ENCODE assay signal across 12 cellular contexts in the genomic region with DNA sequence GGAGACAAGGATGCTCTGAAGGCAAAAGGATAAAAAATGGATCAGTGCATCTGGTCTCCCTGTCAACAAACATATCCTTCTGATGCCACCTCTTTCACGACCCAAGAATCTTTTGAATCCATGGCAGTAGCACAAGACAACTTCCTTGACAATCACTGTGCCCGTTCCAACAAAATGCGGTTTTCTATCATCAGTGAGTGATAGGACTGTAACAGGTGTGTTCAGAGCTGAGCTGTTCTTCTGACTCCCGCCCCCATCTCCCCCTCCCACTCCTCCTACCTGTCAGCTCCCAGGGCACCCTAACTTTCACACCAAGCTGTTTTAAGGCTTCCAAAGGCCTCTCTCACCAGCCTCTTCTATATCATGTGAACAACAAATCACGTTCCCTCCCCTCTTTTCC.
A peak's percentile ranks its signal among the peaks of the same experiment; 100 is the strongest.
DNase-seq lines count a peak whose midpoint lies in the region; ATAC-seq, FAIRE-seq and TF ChIP-seq lines count a peak whose summit lies in the region.
"Had no signal": no experiment of that assay in that cellular context is flagged by ENCODE, and none has a peak within 500 bp of the region (broad histone marks: within the 10 kb centered on the region; RNA-seq: fewer than 3 reads in every experiment).

No MANE protein-coding gene starts in this region.

- H3K27me3 ChIP-seq in IMR-90 (ENCODE audit: control insufficient read depth, insufficient read depth, low read length) (no peaks in the 10 kb centered on the region), muscle layer of colon (ENCODE audit: control insufficient read depth in 1 of 2, insufficient read depth in 2 of 2, low read length in 2 of 2) (no peaks in the 10 kb centered on the region)

- BruUV-seq in IMR-90 (replicated peaks; lab: Mats Ljungman, UMichigan): no TSS peak

- no peak overlapping the region for H4K5ac ChIP-seq in IMR-90 (ENCODE audit: low read depth, low read length)

- no peaks in the 10 kb centered on the region for H3K36me3 ChIP-seq in IMR-90 (ENCODE audit: control insufficient read depth, insufficient read depth, low read length)
- no peaks in the 10 kb centered on the region for H3K36me3 ChIP-seq in muscle layer of colon (ENCODE audit: insufficient read depth, low read length)

- no peak overlapping the region; the same call in 1 of the 2 replicates for H3K56ac ChIP-seq in IMR-90 (ENCODE audit: extremely low read depth, insufficient read depth, low read length)

- 0 out of 3 replicates have a peak overlapping the region, but pooled peaks have one; percentile 45 for H2BK15ac ChIP-seq in IMR-90 (ENCODE audit: low read depth, low read length)

- TF ChIP-seq POLR2A in A549 (IDR thresholded peaks at IDR 0.05; ENCODE audit: low read length) (no peak), IMR-90 (IDR thresholded peaks at IDR 0.05; ENCODE audit: low read depth, low read length) (no peak)

- H3K23ac ChIP-seq in IMR-90 (ENCODE audit: low read depth, low read length): peak overlapping the region; percentile 68; the same call in 1 of the 2 replicates

- ATAC-seq in A549 (no peak), IMR-90 (ENCODE audit: low read depth) (no peak; the same call in 1 of the 2 replicates), HG03469 (IDR thresholded peaks at IDR 0.05; ENCODE audit: unreplicated experiment) (no peak), GM21576 (IDR thresholded peaks at IDR 0.05; ENCODE audit: unreplicated experiment) (no peak)
- ATAC-seq: stimulated activated naive CD8-positive, alpha-beta T cell treated with anti-CD3 and anti-CD28 coated beads, Interleukin-15, Interleukin-2, amounts not matched to agents 100 U/mL and 50 U/mL, for 24 hours had no signal

- in situ Hi-C loops in IMR-90 (cut with MboI; ENCODE audit: low sequenced_read_pairs): no loop called here

- peaks cover 16% of the 10 kb centered on the region; the same call in 1 of the 2 replicates for H4K20me1 ChIP-seq in IMR-90 (ENCODE audit: insufficient read depth, low read length)

- H3K9ac ChIP-seq in IMR-90 (ENCODE audit: low read depth, low read length) (peak overlapping the region; percentile 25), muscle layer of colon (ENCODE audit: low read length) (no peak overlapping the region)

- H3K9me3 ChIP-seq in A549 (no peaks in the 10 kb centered on the region), IMR-90 (ENCODE audit: control insufficient read depth, insufficient read depth, low read length) (no peaks in the 10 kb centered on the region), muscle layer of colon (ENCODE audit: low read length) (no peaks in the 10 kb centered on the region)

- no peak for TF ChIP-seq EP300 in A549 (IDR thresholded peaks at IDR 0.05)

- peak overlapping the region; percentile 1; the same call in 1 of the 2 replicates for H2BK120ac ChIP-seq in IMR-90 (ENCODE audit: low read depth, low read length)

- H3K4me2 ChIP-seq in A549: peak overlapping the region; percentile 33
- H3K4me2 ChIP-seq in IMR-90 (ENCODE audit: low read depth, low read length): peak overlapping the region; percentile 82

- H3K79me1 ChIP-seq in IMR-90 (ENCODE audit: low read depth in 1 of 2, low read length in 2 of 2): peaks cover 39 to 72% of the 10 kb centered on the region in 2 experiments

- 64% methylated on average over 5 of the region's 5 CpGs for WGBS in A549 (ENCODE audit: missing lambda C conversion rate)
- WGBS in IMR-90 (ENCODE audit: extremely low coverage in 2 of 2, insufficient read length in 1 of 2), 2 experiments: 86% methylated on average over 1 of the region's 5 CpGs; no CpG with 5 or more reads in 1 of the 2 experiments

- peaks cover 10% of the 10 kb centered on the region for H3K9me1 ChIP-seq in IMR-90 (ENCODE audit: insufficient read depth, low read length)

- peak overlapping the region; percentile 83 for H2AK9ac ChIP-seq in IMR-90 (replicated peaks; ENCODE audit: low read depth, low read length, poor library complexity)

- peak overlapping the region; percentile 38 for H3K14ac ChIP-seq in IMR-90 (replicated peaks; ENCODE audit: low read depth, low read length)

- CTCF ChIA-PET in A549 (lab: Yijun Ruan, JAX): interaction anchor here (0.7 to 1.6 kb wide), 4 partner anchors 24 to 74 kb away, joined by 3 to 5 read pairs (median 4); no protein-coding TSS in a partner anchor
- CTCF ChIA-PET in IMR-90 (lab: Yijun Ruan, JAX): interaction anchor here (0.5 to 1.2 kb wide), 3 partner anchors 16 to 74 kb away, joined by 4 to 5 read pairs (median 5); no protein-coding TSS in a partner anchor

- no peak for TF ChIP-seq CTCF in A549 (IDR thresholded peaks at IDR 0.05)
- no peak for TF ChIP-seq CTCF in IMR-90 (conservative IDR thresholded peaks at IDR 0.05; ENCODE audit: low read depth, low read length)
- no peak for TF ChIP-seq CTCF in choroid plexus epithelial cell (conservative IDR thresholded peaks at IDR 0.05; ENCODE audit: low read depth, low read length)

- POLR2A ChIA-PET in A549 (lab: Yijun Ruan, JAX) (interaction anchor here (0.8 kb wide), 1 partner anchor 12 kb away, joined by 3 read pairs; no protein-coding TSS in a partner anchor), IMR-90 (lab: Charles Lee; ENCODE audit: unreplicated experiment) (no interaction called here)

- peak overlapping the region; percentile 21; the same call in 1 of the 2 replicates for H3K4ac ChIP-seq in IMR-90 (ENCODE audit: low read depth, low read length)

- TF ChIP-seq RAD21 in A549 (conservative IDR thresholded peaks at IDR 0.05 in 1 of 2, IDR thresholded peaks at IDR 0.05 in 1 of 2) (no peak), IMR-90 (IDR thresholded peaks at IDR 0.05; ENCODE audit: low read length) (no peak)

- H3K27ac ChIP-seq in A549 (peak overlapping the region in 1 of 2 experiments; percentile 62; a peak in 3 of 6 replicates), IMR-90 (ENCODE audit: insufficient read depth, low read length) (peak overlapping the region; percentile 33; the same call in 1 of the 2 replicates), muscle layer of colon (ENCODE audit: low read depth, low read length) (peak overlapping the region; percentile 5)

- H2BK5ac ChIP-seq in IMR-90 (ENCODE audit: low read depth, low read length, poor library complexity, severe bottlenecking): peak overlapping the region; percentile 0

- no peak overlapping the region for H4K91ac ChIP-seq in IMR-90 (ENCODE audit: insufficient read depth, low read depth, low read length)

- peak overlapping the region in 1 of 2 experiments; percentile 37; a peak in 1 of 4 replicates for H4K8ac ChIP-seq in IMR-90 (ENCODE audit: low read depth in 2 of 2, low read length in 2 of 2)

- peak overlapping the region; percentile 84 for H2AFZ ChIP-seq in IMR-90 (replicated peaks; ENCODE audit: low read length, poor library complexity)

- dilution Hi-C loops in IMR-90 (cut with HindIII; ENCODE audit: low sequenced_read_pairs, unreplicated experiment): no loop called here

- DNase-seq in A549 (ENCODE audit: low read depth in 1 of 2, low spot score in 1 of 2) (no peak), IMR-90 (no peak), choroid plexus epithelial cell (ENCODE audit: low read depth) (no peak), C1 segment of cervical spinal cord (lab: John Stamatoyannopoulos, UW) (no peak), NK-92 (lab: John Stamatoyannopoulos, UW; ENCODE audit: unreplicated experiment) (no peak)
- DNase-seq: CD4-positive, alpha-beta memory T cell; stimulated activated naive CD8-positive, alpha-beta T cell treated with anti-CD3 and anti-CD28 coated beads, Interleukin-15, Interleukin-2, amounts not matched to agents 100 U/mL and 50 U/mL, for 24 hours had no signal

- peak overlapping the region; percentile 5 for H3K18ac ChIP-seq in IMR-90 (ENCODE audit: low read depth, low read length)

- H2AK5ac ChIP-seq in IMR-90 (ENCODE audit: low read depth, low read length): peak overlapping the region; percentile 23; the same call in 1 of the 2 replicates

- intact Hi-C loops in IMR-90 (cut with micrococcal nuclease): no loop called here

- peak overlapping the region; percentile 32; the same call in 1 of the 2 replicates for H2BK20ac ChIP-seq in IMR-90 (ENCODE audit: low read depth, low read length)

- no peak for FAIRE-seq in A549 (lab: Jason Lieb, UNC)
- FAIRE-seq: GM12891, small intestine had no signal

- no peak overlapping the region for H3K4me3 ChIP-seq in A549
- peak overlapping the region; percentile 2; the same call in 1 of the 2 replicates for H3K4me3 ChIP-seq in IMR-90 (ENCODE audit: insufficient read depth, low read depth, low read length)
- H3K4me3 ChIP-seq in choroid plexus epithelial cell (ENCODE audit: low read depth, low read length): peak overlapping the region; percentile 24
- peak overlapping the region in 1 of 2 donors; percentile 17 for H3K4me3 ChIP-seq in muscle layer of colon (ENCODE audit: low read depth in 1 of 2, low read length in 2 of 2)

- H3K4me1 ChIP-seq in A549 (peaks cover 35% of the 10 kb centered on the region; the same call in 2 of the 3 replicates), IMR-90 (ENCODE audit: control insufficient read depth, insufficient read depth, low read length) (peaks cover 7% of the 10 kb centered on the region), muscle layer of colon (ENCODE audit: insufficient read depth, low read length) (peaks cover 72% of the 10 kb centered on the region)

TF ChIP-seq in A549, 52 proteins besides CTCF, POLR2A, EP300 and RAD21 (continues in another document):
- TF ChIP-seq EHF (CRISPR knock-in tag; IDR thresholded peaks at IDR 0.05): no peak
- TF ChIP-seq EHMT2 (IDR thresholded peaks at IDR 0.05; ENCODE audit: low read depth): no peak
- no peak for TF ChIP-seq JUN (IDR thresholded peaks at IDR 0.05)
- no peak for TF ChIP-seq TFCP2L1 (CRISPR knock-in tag; IDR thresholded peaks at IDR 0.05)

TF ChIP-seq in IMR-90, 13 proteins besides CTCF, POLR2A, EP300 and RAD21 (continues in another document):
- TF ChIP-seq NFE2L2 (IDR thresholded peaks at IDR 0.05; ENCODE audit: low read depth, low read length): no peak
- TF ChIP-seq SMC3 (IDR thresholded peaks at IDR 0.05; ENCODE audit: low read depth, low read length): no peak
- TF ChIP-seq, protein P1, sequence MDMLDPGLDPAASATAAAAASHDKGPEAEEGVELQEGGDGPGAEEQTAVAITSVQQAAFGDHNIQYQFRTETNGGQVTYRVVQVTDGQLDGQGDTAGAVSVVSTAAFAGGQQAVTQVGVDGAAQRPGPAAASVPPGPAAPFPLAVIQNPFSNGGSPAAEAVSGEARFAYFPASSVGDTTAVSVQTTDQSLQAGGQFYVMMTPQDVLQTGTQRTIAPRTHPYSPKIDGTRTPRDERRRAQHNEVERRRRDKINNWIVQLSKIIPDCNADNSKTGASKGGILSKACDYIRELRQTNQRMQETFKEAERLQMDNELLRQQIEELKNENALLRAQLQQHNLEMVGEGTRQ (IDR thresholded peaks at IDR 0.05; ENCODE audit: low read depth, low read length): no peak
- TF ChIP-seq MAZ (IDR thresholded peaks at IDR 0.05; ENCODE audit: borderline replicate concordance, low read depth, low read length): no peak
